Comparison of ENCODE assay signal across 1 cellular context in genomic region chr17:41930009-41930832, GRCh38.
A peak's percentile ranks its signal among the peaks of the same experiment; 100 is the strongest.
TF ChIP-seq lines count a peak whose summit lies in the region.

ODAD4 (plus strand) TSS chr17:41930617; CDS start chr17:41930724, 107 bp downstream.

TF ChIP-seq in HepG2, 621 proteins besides CTCF, POLR2A, EP300 and RAD21 (continued from another document and continues in another):
- peak; percentile 28; the same call in 1 of the 2 replicates for TF ChIP-seq ZNF484 (CRISPR knock-in tag; IDR thresholded peaks at IDR 0.05; ENCODE audit: borderline replicate concordance, low read depth)
- TF ChIP-seq HDAC6 (IDR thresholded peaks at IDR 0.05; ENCODE audit: low read depth, low read length), result no peak
- no peak for TF ChIP-seq ZNF569 (CRISPR knock-in tag; IDR thresholded peaks at IDR 0.05; ENCODE audit: borderline replicate concordance)
- peak; percentile 79 for TF ChIP-seq SRSF1 (optimal IDR thresholded peaks at IDR 0.05; ENCODE audit: low read depth, low read length)
- TF ChIP-seq, protein P1, sequence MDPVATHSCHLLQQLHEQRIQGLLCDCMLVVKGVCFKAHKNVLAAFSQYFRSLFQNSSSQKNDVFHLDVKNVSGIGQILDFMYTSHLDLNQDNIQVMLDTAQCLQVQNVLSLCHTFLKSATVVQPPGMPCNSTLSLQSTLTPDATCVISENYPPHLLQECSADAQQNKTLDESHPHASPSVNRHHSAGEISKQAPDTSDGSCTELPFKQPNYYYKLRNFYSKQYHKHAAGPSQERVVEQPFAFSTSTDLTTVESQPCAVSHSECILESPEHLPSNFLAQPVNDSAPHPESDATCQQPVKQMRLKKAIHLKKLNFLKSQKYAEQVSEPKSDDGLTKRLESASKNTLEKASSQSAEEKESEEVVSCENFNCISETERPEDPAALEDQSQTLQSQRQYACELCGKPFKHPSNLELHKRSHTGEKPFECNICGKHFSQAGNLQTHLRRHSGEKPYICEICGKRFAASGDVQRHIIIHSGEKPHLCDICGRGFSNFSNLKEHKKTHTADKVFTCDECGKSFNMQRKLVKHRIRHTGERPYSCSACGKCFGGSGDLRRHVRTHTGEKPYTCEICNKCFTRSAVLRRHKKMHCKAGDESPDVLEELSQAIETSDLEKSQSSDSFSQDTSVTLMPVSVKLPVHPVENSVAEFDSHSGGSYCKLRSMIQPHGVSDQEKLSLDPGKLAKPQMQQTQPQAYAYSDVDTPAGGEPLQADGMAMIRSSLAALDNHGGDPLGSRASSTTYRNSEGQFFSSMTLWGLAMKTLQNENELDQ (CRISPR knock-in tag; IDR thresholded peaks at IDR 0.05; ENCODE audit: borderline replicate concordance), result 0 out of 2 replicates have a peak, but pooled peaks have one; percentile 24
- no peak for TF ChIP-seq ZNF776 (CRISPR knock-in tag; IDR thresholded peaks at IDR 0.05)
- peak; percentile 81; the same call in 1 of the 2 replicates for TF ChIP-seq ZNF839 (CRISPR knock-in tag; IDR thresholded peaks at IDR 0.05; ENCODE audit: borderline replicate concordance)
- TF ChIP-seq DNMT1 (CRISPR knock-in tag; IDR thresholded peaks at IDR 0.05), result no peak
- TF ChIP-seq, protein P2, sequence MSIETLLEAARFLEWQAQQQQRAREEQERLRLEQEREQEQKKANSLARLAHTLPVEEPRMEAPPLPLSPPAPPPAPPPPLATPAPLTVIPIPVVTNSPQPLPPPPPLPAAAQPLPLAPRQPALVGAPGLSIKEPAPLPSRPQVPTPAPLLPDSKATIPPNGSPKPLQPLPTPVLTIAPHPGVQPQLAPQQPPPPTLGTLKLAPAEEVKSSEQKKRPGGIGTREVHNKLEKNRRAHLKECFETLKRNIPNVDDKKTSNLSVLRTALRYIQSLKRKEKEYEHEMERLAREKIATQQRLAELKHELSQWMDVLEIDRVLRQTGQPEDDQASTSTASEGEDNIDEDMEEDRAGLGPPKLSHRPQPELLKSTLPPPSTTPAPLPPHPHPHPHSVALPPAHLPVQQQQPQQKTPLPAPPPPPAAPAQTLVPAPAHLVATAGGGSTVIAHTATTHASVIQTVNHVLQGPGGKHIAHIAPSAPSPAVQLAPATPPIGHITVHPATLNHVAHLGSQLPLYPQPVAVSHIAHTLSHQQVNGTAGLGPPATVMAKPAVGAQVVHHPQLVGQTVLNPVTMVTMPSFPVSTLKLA (IDR thresholded peaks at IDR 0.05), result peak; percentile 79
- 0 out of 4 replicates have a peak, but pooled peaks of 1 of the 2 experiments have one; percentile 31 for TF ChIP-seq NR2F1 (CRISPR knock-in tag; IDR thresholded peaks at IDR 0.05)
- TF ChIP-seq EED (CRISPR knock-in tag; IDR thresholded peaks at IDR 0.05), result no peak
- TF ChIP-seq ZUFSP (CRISPR knock-in tag; IDR thresholded peaks at IDR 0.05; ENCODE audit: borderline replicate concordance), result no peak
- TF ChIP-seq ZNF337 (CRISPR knock-in tag; IDR thresholded peaks at IDR 0.05; ENCODE audit: borderline replicate concordance, low read depth), result peak; percentile 95; the same call in 1 of the 2 replicates
- TF ChIP-seq, protein P3, sequence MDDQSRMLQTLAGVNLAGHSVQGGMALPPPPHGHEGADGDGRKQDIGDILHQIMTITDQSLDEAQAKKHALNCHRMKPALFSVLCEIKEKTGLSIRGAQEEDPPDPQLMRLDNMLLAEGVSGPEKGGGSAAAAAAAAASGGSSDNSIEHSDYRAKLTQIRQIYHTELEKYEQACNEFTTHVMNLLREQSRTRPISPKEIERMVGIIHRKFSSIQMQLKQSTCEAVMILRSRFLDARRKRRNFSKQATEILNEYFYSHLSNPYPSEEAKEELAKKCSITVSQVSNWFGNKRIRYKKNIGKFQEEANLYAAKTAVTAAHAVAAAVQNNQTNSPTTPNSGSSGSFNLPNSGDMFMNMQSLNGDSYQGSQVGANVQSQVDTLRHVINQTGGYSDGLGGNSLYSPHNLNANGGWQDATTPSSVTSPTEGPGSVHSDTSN (CRISPR knock-in tag; IDR thresholded peaks at IDR 0.05; ENCODE audit: borderline replicate concordance), result no peak
- TF ChIP-seq CC2D1A (CRISPR knock-in tag; IDR thresholded peaks at IDR 0.05), result no peak
- 0 out of 2 replicates have a peak, but pooled peaks have one; percentile 82 for TF ChIP-seq ZNF274 (CRISPR knock-in tag; IDR thresholded peaks at IDR 0.05)
- TF ChIP-seq, protein P4, sequence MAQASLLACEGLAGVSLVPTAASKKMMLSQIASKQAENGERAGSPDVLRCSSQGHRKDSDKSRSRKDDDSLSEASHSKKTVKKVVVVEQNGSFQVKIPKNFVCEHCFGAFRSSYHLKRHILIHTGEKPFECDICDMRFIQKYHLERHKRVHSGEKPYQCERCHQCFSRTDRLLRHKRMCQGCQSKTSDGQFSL (CRISPR knock-in tag; IDR thresholded peaks at IDR 0.05), result no peak
- no peak for TF ChIP-seq DBP (CRISPR knock-in tag; IDR thresholded peaks at IDR 0.05; ENCODE audit: not compliant biosample characterization)
- TF ChIP-seq ZNF180 (CRISPR knock-in tag; IDR thresholded peaks at IDR 0.05; ENCODE audit: borderline replicate concordance, low read depth), result no peak
- TF ChIP-seq MXD4 (CRISPR knock-in tag; IDR thresholded peaks at IDR 0.05), result peak; percentile 89; the same call in 1 of the 2 replicates
- peak; percentile 79; the same call in 1 of the 2 replicates for TF ChIP-seq ZNF44 (CRISPR knock-in tag; IDR thresholded peaks at IDR 0.05)
- no peak for TF ChIP-seq ZNF207 (IDR thresholded peaks at IDR 0.05; ENCODE audit: borderline replicate concordance)
- peak; percentile 86; the same call in 1 of the 2 replicates for TF ChIP-seq ZNF235 (CRISPR knock-in tag; IDR thresholded peaks at IDR 0.05; ENCODE audit: borderline replicate concordance)
- no peak for TF ChIP-seq ZNF670 (CRISPR knock-in tag; IDR thresholded peaks at IDR 0.05; ENCODE audit: borderline replicate concordance)
- TF ChIP-seq SAP130 (CRISPR knock-in tag; IDR thresholded peaks at IDR 0.05; ENCODE audit: low read depth), result peak; percentile 97
- TF ChIP-seq ZNF34 (CRISPR knock-in tag; IDR thresholded peaks at IDR 0.05; ENCODE audit: borderline replicate concordance), result peak; percentile 84
- peak; percentile 87 for TF ChIP-seq THAP9 (CRISPR knock-in tag; IDR thresholded peaks at IDR 0.05; ENCODE audit: borderline replicate concordance)
- peak; percentile 73; the same call in 1 of the 2 replicates for TF ChIP-seq WIZ (CRISPR knock-in tag; IDR thresholded peaks at IDR 0.05)
- TF ChIP-seq HCFC1 (IDR thresholded peaks at IDR 0.05; ENCODE audit: low read depth, low read length), result peak; percentile 28; the same call in 1 of the 2 replicates
- TF ChIP-seq ZSCAN21 (CRISPR knock-in tag; IDR thresholded peaks at IDR 0.05; ENCODE audit: borderline replicate concordance), result peak; percentile 93
- TF ChIP-seq SMARCC2 (IDR thresholded peaks at IDR 0.05), result no peak
- TF ChIP-seq, protein P5, sequence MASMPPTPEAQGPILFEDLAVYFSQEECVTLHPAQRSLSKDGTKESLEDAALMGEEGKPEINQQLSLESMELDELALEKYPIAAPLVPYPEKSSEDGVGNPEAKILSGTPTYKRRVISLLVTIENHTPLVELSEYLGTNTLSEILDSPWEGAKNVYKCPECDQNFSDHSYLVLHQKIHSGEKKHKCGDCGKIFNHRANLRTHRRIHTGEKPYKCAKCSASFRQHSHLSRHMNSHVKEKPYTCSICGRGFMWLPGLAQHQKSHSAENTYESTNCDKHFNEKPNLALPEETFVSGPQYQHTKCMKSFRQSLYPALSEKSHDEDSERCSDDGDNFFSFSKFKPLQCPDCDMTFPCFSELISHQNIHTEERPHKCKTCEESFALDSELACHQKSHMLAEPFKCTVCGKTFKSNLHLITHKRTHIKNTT (CRISPR knock-in tag; IDR thresholded peaks at IDR 0.05), result no peak
- TF ChIP-seq FOXP1 (IDR thresholded peaks at IDR 0.05), result no peak
- peak; percentile 77 for TF ChIP-seq FOXP1 (CRISPR knock-in tag; IDR thresholded peaks at IDR 0.05)
- peak; percentile 80; the same call in 1 of the 2 replicates for TF ChIP-seq GZF1 (CRISPR knock-in tag; IDR thresholded peaks at IDR 0.05)
- peak; percentile 86; the same call in 1 of the 2 replicates for TF ChIP-seq ZBTB38 (CRISPR knock-in tag; IDR thresholded peaks at IDR 0.05)
- no peak for TF ChIP-seq JUNB (CRISPR knock-in tag; IDR thresholded peaks at IDR 0.05; ENCODE audit: borderline replicate concordance)
- TF ChIP-seq FOXO4 (CRISPR knock-in tag; conservative IDR thresholded peaks at IDR 0.05), result no peak
- peak; percentile 52; the same call in 1 of the 2 replicates for TF ChIP-seq ZNF335 (CRISPR knock-in tag; IDR thresholded peaks at IDR 0.05)
- TF ChIP-seq HOXA9 (CRISPR knock-in tag; IDR thresholded peaks at IDR 0.05; ENCODE audit: borderline replicate concordance), result no peak
- peak; percentile 41 for TF ChIP-seq AGO1 (IDR thresholded peaks at IDR 0.05; ENCODE audit: low read depth, low read length, poor library complexity, severe bottlenecking)
- TF ChIP-seq, protein P6, sequence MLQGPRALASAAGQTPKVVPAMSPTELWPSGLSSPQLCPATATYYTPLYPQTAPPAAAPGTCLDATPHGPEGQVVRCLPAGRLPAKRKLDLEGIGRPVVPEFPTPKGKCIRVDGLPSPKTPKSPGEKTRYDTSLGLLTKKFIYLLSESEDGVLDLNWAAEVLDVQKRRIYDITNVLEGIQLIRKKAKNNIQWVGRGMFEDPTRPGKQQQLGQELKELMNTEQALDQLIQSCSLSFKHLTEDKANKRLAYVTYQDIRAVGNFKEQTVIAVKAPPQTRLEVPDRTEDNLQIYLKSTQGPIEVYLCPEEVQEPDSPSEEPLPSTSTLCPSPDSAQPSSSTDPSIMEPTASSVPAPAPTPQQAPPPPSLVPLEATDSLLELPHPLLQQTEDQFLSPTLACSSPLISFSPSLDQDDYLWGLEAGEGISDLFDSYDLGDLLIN (CRISPR knock-in tag; IDR thresholded peaks at IDR 0.05; ENCODE audit: borderline replicate concordance), result no peak
- TF ChIP-seq TERF1 (CRISPR knock-in tag; IDR thresholded peaks at IDR 0.05), result no peak
- TF ChIP-seq MED13 (CRISPR knock-in tag; IDR thresholded peaks at IDR 0.05), result 0 out of 2 replicates have a peak, but pooled peaks have one; percentile 39
- peak; percentile 47; the same call in 1 of the 2 replicates for TF ChIP-seq REL (CRISPR knock-in tag; conservative IDR thresholded peaks at IDR 0.05)
- no peak; the same call in 1 of the 2 replicates for TF ChIP-seq ZNF589 (CRISPR knock-in tag; conservative IDR thresholded peaks at IDR 0.05)
- TF ChIP-seq SKI (IDR thresholded peaks at IDR 0.05; ENCODE audit: partially characterized antibody), result peak; percentile 38
- TF ChIP-seq ZNF564 (CRISPR knock-in tag; IDR thresholded peaks at IDR 0.05), result peak; percentile 87; the same call in 1 of the 2 replicates
